In genomic region chr13:112444001-112444311, GRCh38 we compare ENCODE assay signal across 8 cellular contexts.
DNase-seq lines count a peak whose midpoint lies in the region; ATAC-seq and TF ChIP-seq lines count a peak whose summit lies in the region.

No MANE protein-coding gene starts in this region.

- DNase-seq in ELF-1 (ENCODE audit: low read depth, low spot score) = peak; percentile 92
- peak; percentile 37 to 85 for DNase-seq in HAP-1 (ENCODE audit: low spot score in 2 of 2)
- peak; percentile 27 for DNase-seq in NCI-H1417 treated with DMSO at 0.1 percent for 48 hours (lab: John Stamatoyannopoulos, UW)
- peak; percentile 88 for DNase-seq in WERI-Rb-1
- peak; percentile 45 to 69 for DNase-seq in erythroblast (lab: John Stamatoyannopoulos, UW)
- DNase-seq in mucosa of descending colon = peak in 2 of 3 donors; percentile 73 to 82
- DNase-seq in superior temporal gyrus (ENCODE audit: extremely low spot score) = peak; percentile 78
- DNase-seq in activated gamma-delta T cell (lab: John Stamatoyannopoulos, UW) = no peak

- in situ Hi-C loops in HAP-1 (cut with MboI; ENCODE audit: low sequenced_read_pairs) = loop anchor here (5.0 to 25.0 kb wide), 2 partner anchors 382 to 972 kb away; partner anchors contain the start of gene SOX1

- H3K27me3 ChIP-seq in HAP-1 (ENCODE audit: low read depth) (no peaks in the 10 kb centered on the region), WERI-Rb-1 (ENCODE audit: insufficient read depth, low read depth, severe bottlenecking) (peaks cover 99% of the 10 kb centered on the region)

- H3K9me3 ChIP-seq in HAP-1 = no peaks in the 10 kb centered on the region; the same call in 1 of the 2 replicates
- no peaks in the 10 kb centered on the region for H3K9me3 ChIP-seq in WERI-Rb-1 (ENCODE audit: severe bottlenecking)
- no peaks in the 10 kb centered on the region for H3K9me3 ChIP-seq in mucosa of descending colon

- intact Hi-C loops in mucosa of descending colon (cut with DNase I, micrococcal nuclease) = loop anchor here in 1 of 2 donors (5.0 to 10.0 kb wide), 2 partner anchors 342 to 969 kb away; no protein-coding TSS in a partner anchor

- H3K4me1 ChIP-seq in HAP-1 = no peaks in the 10 kb centered on the region
- H3K4me1 ChIP-seq in mucosa of descending colon (ENCODE audit: low read depth) = no peaks in the 10 kb centered on the region

- TF ChIP-seq POLR2A in erythroblast (IDR thresholded peaks at IDR 0.05; ENCODE audit: low read length) = no peak

- H3K36me3 ChIP-seq in HAP-1 (replicated peaks) (no peaks in the 10 kb centered on the region), WERI-Rb-1 (no peaks in the 10 kb centered on the region), mucosa of descending colon (ENCODE audit: low read depth) (no peaks in the 10 kb centered on the region)

- TF ChIP-seq CTCF in WERI-Rb-1 (IDR thresholded peaks at IDR 0.05; ENCODE audit: low read depth, low read length) (peak; percentile 100), mucosa of descending colon (IDR thresholded peaks at IDR 0.05) (peak; percentile 82)

- H3K27ac ChIP-seq in WERI-Rb-1 = no peak overlapping the region

- H3K4me3 ChIP-seq in HAP-1 = no peak overlapping the region
- H3K4me3 ChIP-seq in WERI-Rb-1 (ENCODE audit: low read depth, low read length) = no peak overlapping the region
- no peak overlapping the region for H3K4me3 ChIP-seq in mucosa of descending colon

- ATAC-seq in mucosa of descending colon = peak; percentile 91
